ENCODE assay signal across 19 cellular contexts in genomic region chr5:73668017-73668416, GRCh38. TPM values are rescaled to one million over a fixed set of nuclear protein-coding genes. Genes with fewer than 3 reads are reported as not detected.
DNase-seq lines count a peak whose midpoint lies in the region; ATAC-seq, FAIRE-seq and TF ChIP-seq lines count a peak whose summit lies in the region.
"Had no signal": no experiment of that assay in that cellular context is flagged by ENCODE, and none has a peak within 500 bp of the region (broad histone marks: within the 10 kb centered on the region; RNA-seq: fewer than 3 reads in every experiment).

No MANE protein-coding gene starts in this region.

- ATAC-seq in GM19351 (IDR thresholded peaks at IDR 0.05; ENCODE audit: unreplicated experiment) (peak; percentile 52), HG02870 (IDR thresholded peaks at IDR 0.05; ENCODE audit: unreplicated experiment) (peak; percentile 47), HG03520 (IDR thresholded peaks at IDR 0.05; ENCODE audit: unreplicated experiment) (peak; percentile 41), GM21619 (IDR thresholded peaks at IDR 0.05; ENCODE audit: unreplicated experiment) (no peak)
- ATAC-seq: activated T-cell treated with anti-CD3 and anti-CD28 coated beads, Interleukin-2, amount 50 U/mL, for 4 hours; stimulated activated naive B cell treated with anti-CD40 and anti-IgM and Interleukin-4, amounts not matched to agents 10 μg/mL and 1 μg/mL and 100 μg/mL, for 72 hours; T-helper 17 cell had no signal

- DNase-seq in GM12891 (ENCODE audit: insufficient read length, low spot score) (no peak), SIG-M5 (lab: John Stamatoyannopoulos, UW) (no peak), GM19240 (ENCODE audit: insufficient read length, low spot score) (no peak)
- no peak for DNase-seq in activated T-cell treated with anti-CD3 and anti-CD28 coated beads, Interleukin-2, amount 50 U/mL, for 1 hour
- DNase-seq: activated CD4-positive, alpha-beta T cell treated with anti-CD3 and anti-CD28 coated beads, Interleukin-2, amount 50 U/mL, for 48 hours; activated T-cell treated with anti-CD3 and anti-CD28 coated beads, Interleukin-2, amount 50 U/mL, for 4 hours; colonic mucosa; GF-D8; NCI-H1694 treated with DMSO at 0.1 percent for 48 hours; NCI-H446; Right ventricle myocardium superior; stimulated activated naive B cell treated with anti-CD40 and anti-IgM and Interleukin-4, amounts not matched to agents 10 μg/mL and 1 μg/mL and 100 μg/mL, for 72 hours; T-helper 17 cell; WERI-Rb-1 had no signal

- FAIRE-seq in GM12891 (lab: Jason Lieb, UNC) = peak; percentile 67
- FAIRE-seq: A204.1 had no signal

- TF ChIP-seq POLR2A in GM12891 (IDR thresholded peaks at IDR 0.05; ENCODE audit: low read depth, low read length) = no peak

TF ChIP-seq in GM12891, 5 proteins besides CTCF, POLR2A, EP300 and RAD21:
- no peak for TF ChIP-seq POLR2AphosphoS5 (IDR thresholded peaks at IDR 0.05; ENCODE audit: low read depth, low read length)
- TF ChIP-seq PAX5 (IDR thresholded peaks at IDR 0.05; ENCODE audit: insufficient read depth, low read length, severe bottlenecking) = no peak
- no peak for TF ChIP-seq TAF1 (IDR thresholded peaks at IDR 0.05; ENCODE audit: low read depth, low read length)
- TF ChIP-seq SPI1 (IDR thresholded peaks at IDR 0.05; ENCODE audit: low read depth, low read length) = no peak
- TF ChIP-seq POU2F2 (IDR thresholded peaks at IDR 0.05; ENCODE audit: low read depth, low read length) = no peak

RNA-seq across cellular contexts. Expression of gene ARHGEF28, which starts 42.0 kb away (rescaled TPM):
- polyA plus RNA-seq in GM12891 (2012; ENCODE audit: low read depth, missing spikeins) = 0.54 TPM
